ENCODE assay signal across 8 cellular contexts in genomic region chr20:38870733-38871559, GRCh38. TPM values are rescaled to one million over a fixed set of nuclear protein-coding genes. Genes with fewer than 3 reads are reported as not detected.
DNase-seq lines count a peak whose midpoint lies in the region; ATAC-seq, FAIRE-seq and TF ChIP-seq lines count a peak whose summit lies in the region.

No MANE protein-coding gene starts in this region.

- TF ChIP-seq CTCF in PC-9 (conservative IDR thresholded peaks at IDR 0.05) = no peak

- H2BK120ac ChIP-seq in trophoblast cell (ENCODE audit: insufficient read depth, low read length, poor library complexity) = no peak overlapping the region

- H2AFZ ChIP-seq in PC-9 = no peak overlapping the region
- H2AFZ ChIP-seq in trophoblast cell (ENCODE audit: insufficient read depth, low read length, poor library complexity) = no peak overlapping the region

- H3K4me1 ChIP-seq in PC-9 (replicated peaks; ENCODE audit: insufficient read depth) (peaks cover 34% of the 10 kb centered on the region), trophoblast cell (ENCODE audit: control insufficient read depth in 1 of 2, insufficient read depth in 2 of 2, low read length in 2 of 2) (no peaks in the 10 kb centered on the region)

- H3K36me3 ChIP-seq in PC-9 (ENCODE audit: low read depth) (no peaks in the 10 kb centered on the region), trophoblast cell (ENCODE audit: control insufficient read depth in 1 of 2, insufficient read depth in 2 of 2, low read length in 2 of 2) (no peaks in the 10 kb centered on the region)

- BruUV-seq in PC-9 (replicated peaks; lab: Mats Ljungman, UMichigan) = no TSS peak

- peak overlapping the region; percentile 56 for H3K4me2 ChIP-seq in PC-9
- H3K4me2 ChIP-seq in trophoblast cell (ENCODE audit: low read length) = no peak overlapping the region

- no peak overlapping the region for H2BK12ac ChIP-seq in trophoblast cell (ENCODE audit: low read length)

- H3K18ac ChIP-seq in trophoblast cell (ENCODE audit: low read length) = no peak overlapping the region

- H3K4ac ChIP-seq in trophoblast cell (ENCODE audit: low read depth, low read length) = no peak overlapping the region

- H4K12ac ChIP-seq in trophoblast cell (ENCODE audit: low read depth, low read length) = no peak overlapping the region

- no peak overlapping the region for H4K8ac ChIP-seq in trophoblast cell (ENCODE audit: low read depth, low read length)

- no peaks in the 10 kb centered on the region for H3K79me2 ChIP-seq in PC-9 (ENCODE audit: low read depth)
- no peaks in the 10 kb centered on the region for H3K79me2 ChIP-seq in trophoblast cell (ENCODE audit: control insufficient read depth, insufficient read depth, low read length, poor library complexity)

- H3K23ac ChIP-seq in trophoblast cell (ENCODE audit: low read length) = no peak overlapping the region

- no peak overlapping the region for H4K91ac ChIP-seq in trophoblast cell (ENCODE audit: low read depth, low read length)

- intact Hi-C loops in PC-9 (cut with micrococcal nuclease; ENCODE audit: unreplicated experiment) = no loop called here

- WGBS in trophoblast cell (ENCODE audit: extremely low coverage, insufficient coverage, insufficient read length) = no CpG with 5 or more reads among the region's 12 CpGs

- H3K27me3 ChIP-seq in PC-9 (ENCODE audit: insufficient read depth, low read depth) (no peaks in the 10 kb centered on the region), trophoblast cell (ENCODE audit: insufficient read depth, low read length) (no peaks in the 10 kb centered on the region)

- H3K79me1 ChIP-seq in trophoblast cell (ENCODE audit: low read length) = no peaks in the 10 kb centered on the region

- H3K9me3 ChIP-seq in PC-9 (ENCODE audit: insufficient read depth, low read depth) = no peaks in the 10 kb centered on the region
- no peaks in the 10 kb centered on the region for H3K9me3 ChIP-seq in trophoblast cell (ENCODE audit: insufficient read depth, low read depth, low read length)

- DNase-seq in GM12892 (ENCODE audit: insufficient read length) (no peak), PC-9 (peak; percentile 69 to 93), caudate nucleus (lab: John Stamatoyannopoulos, UW) (peak in 8 of 61 donors; percentile 14 to 49 (median 33)), trophoblast cell (peak; percentile 88 to 93), NCI-H2081 (lab: John Stamatoyannopoulos, UW) (no peak), frontal cortex (ENCODE audit: low spot score in 2 of 2) (no peak)

- no peak overlapping the region for H3K9ac ChIP-seq in trophoblast cell (ENCODE audit: low read length)

- POLR2A ChIA-PET in PC-9 (lab: Charles Lee; ENCODE audit: unreplicated experiment) = interaction anchor here (0.5 to 0.6 kb wide), 2 partner anchors 58 to 93 kb away, joined by 4 to 11 read pairs; no protein-coding TSS in a partner anchor

- H3K4me3 ChIP-seq in PC-9 = no peak overlapping the region
- H3K4me3 ChIP-seq in trophoblast cell (ENCODE audit: low read depth, low read length) = peak overlapping the region; percentile 34

- no peaks in the 10 kb centered on the region for H4K20me1 ChIP-seq in PC-9 (ENCODE audit: insufficient read depth)

- peaks cover 20% of the 10 kb centered on the region for H3F3A ChIP-seq in PC-9 (ENCODE audit: insufficient read depth, low read depth)

- ATAC-seq in HG02763 (IDR thresholded peaks at IDR 0.05; ENCODE audit: unreplicated experiment) (no peak), GM21825 (IDR thresholded peaks at IDR 0.05; ENCODE audit: unreplicated experiment) (no peak)

- FAIRE-seq in GM12892 (lab: Jason Lieb, UNC) (peak; percentile 74), frontal cortex (lab: Jason Lieb, UNC) (no peak)

- H3K14ac ChIP-seq in trophoblast cell (ENCODE audit: low read length) = no peak overlapping the region

- H3K27ac ChIP-seq in PC-9 (peak overlapping the region; percentile 62), caudate nucleus (ENCODE audit: low read depth, low read length) (peak overlapping the region; percentile 64), trophoblast cell (ENCODE audit: low read depth, low read length) (no peak overlapping the region)

- TF ChIP-seq POLR2A in GM12892 (IDR thresholded peaks at IDR 0.05; ENCODE audit: low read depth, low read length) = no peak

- CTCF ChIA-PET in PC-9 (lab: Charles Lee) = no interaction called here

- no peaks in the 10 kb centered on the region for H3K9me2 ChIP-seq in PC-9 (ENCODE audit: insufficient read depth)

- H2AK5ac ChIP-seq in trophoblast cell (ENCODE audit: low read length) = no peak overlapping the region

- no peak overlapping the region for H2BK5ac ChIP-seq in trophoblast cell (ENCODE audit: low read depth, low read length, poor library complexity)

RNA-seq across cellular contexts. Expression of gene FAM83D, which starts 55.3 kb away (rescaled TPM):
- 7.3 TPM for polyA plus RNA-seq in GM12892 (2012; ENCODE audit: missing spikeins)
- total RNA-seq in PC-9 (2021) (44.6 and 57.3 TPM in 2 replicates), frontal cortex (2.4 TPM)
- polyA plus RNA-seq in trophoblast cell (2013) = 63.6 and 64.0 TPM in 2 replicates

Comparison
In these comparisons a context has a peak if more than half of its experiments do, and no peak if none do; other contexts are left out.
1. DNase-seq: peak in PC-9 (2 of 2) and trophoblast cell (2 of 2); none in GM12892 (single experiment), NCI-H2081 (0 of 2) and frontal cortex (0 of 2).
2. RNA of gene FAM83D, which starts 55.3 kb away (total RNA-seq): 44.6 to 57.3 TPM in PC-9; 2.4 TPM in frontal cortex (single experiment); every median in the first group is over 10 times any median in the second.